In the genomic region with DNA sequence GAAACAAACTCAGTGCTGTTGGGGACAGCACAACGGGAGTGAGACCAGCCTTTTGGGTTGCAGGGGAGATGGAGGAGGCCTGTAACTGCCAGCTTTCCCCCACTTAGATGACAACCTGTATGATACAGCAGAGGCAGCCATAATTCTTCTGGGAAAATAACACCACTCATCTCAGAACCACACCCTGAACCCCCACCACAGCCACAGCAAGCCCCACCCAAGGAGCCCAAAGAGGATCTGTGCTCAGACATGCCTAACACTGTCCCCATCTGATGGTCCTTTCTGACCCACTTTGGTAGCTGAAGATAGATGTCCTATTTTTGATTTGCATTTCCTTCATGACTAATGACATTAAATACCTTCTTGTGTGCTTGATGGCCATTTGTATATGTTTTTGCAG, we compare ENCODE assay signal across 34 cellular contexts. TPM values are rescaled to one million over a fixed set of nuclear protein-coding genes. Genes with fewer than 3 reads are reported as not detected.
"Had no signal": no experiment of that assay in that cellular context is flagged by ENCODE, and none has a peak within 500 bp of the region (broad histone marks: within the 10 kb centered on the region; RNA-seq: fewer than 3 reads in every experiment).

No MANE protein-coding gene starts in this region.

- H3K4me3 ChIP-seq: ascending aorta, cardiac muscle cell had no signal

- DNase-seq: activated CD4-positive, alpha-beta memory T cell treated with anti-CD3 and anti-CD28 coated beads, Interleukin-2, amount 10 ng/mL, durations not matched to agents 7 days and 5 days; activated CD4-positive, alpha-beta T cell treated with anti-CD3 and anti-CD28 coated beads for 1 hour; activated CD4-positive, alpha-beta T cell treated with anti-CD3 and anti-CD28 coated beads for 36 hours; activated CD4-positive, alpha-beta T cell treated with anti-CD3 and anti-CD28 coated beads for 48 hours; activated CD4-positive, alpha-beta T cell treated with anti-CD3 and anti-CD28 coated beads, Interleukin-2, amount 10 ng/mL, durations not matched to agents 7 days and 5 days; activated CD4-positive, alpha-beta T cell treated with anti-CD3 and anti-CD28 coated beads, Interleukin-2, amount 50 U/mL, for 48 hours; activated CD4-positive, CD25-positive, alpha-beta regulatory T cell; activated CD8-positive, alpha-beta memory T cell treated with anti-CD3 and anti-CD28 coated beads for 24 hours; activated CD8-positive, alpha-beta memory T cell treated with anti-CD3 and anti-CD28 coated beads, Interleukin-2, amount 50 U/mL, for 4 hours; activated CD8-positive, alpha-beta T cell treated with anti-CD3 and anti-CD28 coated beads, Interleukin-2, amount 10 ng/mL, durations not matched to agents 7 days and 5 days; activated effector memory CD4-positive, alpha-beta T cell treated with Interleukin-2 at 50 U/mL for 16 hours; activated gamma-delta T cell; activated naive CD4-positive, alpha-beta T cell treated with anti-CD3 and anti-CD28 coated beads, Interleukin-2, amount 10 ng/mL, durations not matched to agents 7 days and 5 days; activated naive CD4-positive, alpha-beta T cell treated with Interleukin-2 at 50 U/mL for 16 hours; activated naive CD8-positive, alpha-beta T cell treated with anti-CD3 and anti-CD28 coated beads, Interleukin-2, amount 10 ng/mL, durations not matched to agents 7 days and 5 days; activated naive CD8-positive, alpha-beta T cell treated with anti-CD3 and anti-CD28 coated beads, Interleukin-2, amount 50 U/mL, for 24 hours; activated T-cell treated with anti-CD3 and anti-CD28 coated beads, Interleukin-2, amount 50 U/mL, for 24 hours; activated T-cell treated with anti-CD3 and anti-CD28 coated beads, Interleukin-2, amount 50 U/mL, for 48 hours; amygdala; anterior cingulate cortex; caudate nucleus; cerebellar nuclear complex; T-helper 1 cell; T-helper 2 cell; T-helper 9 cell; WERI-Rb-1 had no signal

- H3K9me3 ChIP-seq: ascending aorta had no signal

- FAIRE-seq: bronchial epithelial cell had no signal

- H3K27me3 ChIP-seq: ascending aorta, cardiac muscle cell had no signal

- H3K36me3 ChIP-seq: ascending aorta, cardiac muscle cell, WERI-Rb-1 had no signal

- H3K27ac ChIP-seq: ascending aorta, cardiac muscle cell, WERI-Rb-1 had no signal

- H3K4me1 ChIP-seq: ascending aorta had no signal

- ATAC-seq: activated CD4-positive, alpha-beta T cell treated with anti-CD3 and anti-CD28 coated beads for 36 hours; activated CD4-positive, CD25-positive, alpha-beta regulatory T cell treated with anti-CD3 and anti-CD28 coated beads, Interleukin-2, amount 50 U/mL, for 24 hours; activated CD8-positive, alpha-beta T cell treated with anti-CD3 and anti-CD28 coated beads, Interleukin-2, amount 10 ng/mL, durations not matched to agents 7 days and 5 days; activated naive CD8-positive, alpha-beta T cell treated with anti-CD3 and anti-CD28 coated beads, Interleukin-2, amount 50 U/mL, for 24 hours; WTC11 had no signal

RNA-seq across cellular contexts. Expression of a gene that starts 15.4 kb away (rescaled TPM):
- total RNA-seq: activated CD4-positive, alpha-beta memory T cell treated with anti-CD3 and anti-CD28 coated beads, Interleukin-2, amount 10 ng/mL, durations not matched to agents 7 days and 5 days; activated CD4-positive, alpha-beta T cell treated with anti-CD3 and anti-CD28 coated beads for 36 hours; activated CD4-positive, alpha-beta T cell treated with anti-CD3 and anti-CD28 coated beads, Interleukin-2, amount 10 ng/mL, durations not matched to agents 7 days and 5 days; activated CD8-positive, alpha-beta T cell treated with anti-CD3 and anti-CD28 coated beads, Interleukin-2, amount 10 ng/mL, durations not matched to agents 7 days and 5 days; activated naive CD8-positive, alpha-beta T cell treated with anti-CD3 and anti-CD28 coated beads, Interleukin-2, amount 10 ng/mL, durations not matched to agents 7 days and 5 days; activated T-helper 2 cell treated with anti-CD3 and anti-CD28 coated beads, Interferon-gamma antibody, Interleukin-2, Interleukin-4, amounts not matched to agents 10 μg/mL and 5 μg/mL and 100 μg/mL, durations not matched to agents 14 hours and 24 hours and 36 hours; ascending aorta; bronchial epithelial cell; cardiac muscle cell; chondrocyte; WTC11 had no signal
- polyA plus RNA-seq: adipose tissue, cardiac muscle cell had no signal

RNA-seq across cellular contexts. Expression of a gene that starts 38.0 kb away (rescaled TPM):
- total RNA-seq: activated CD4-positive, alpha-beta memory T cell treated with anti-CD3 and anti-CD28 coated beads, Interleukin-2, amount 10 ng/mL, durations not matched to agents 7 days and 5 days; activated CD4-positive, alpha-beta T cell treated with anti-CD3 and anti-CD28 coated beads for 36 hours; activated CD4-positive, alpha-beta T cell treated with anti-CD3 and anti-CD28 coated beads, Interleukin-2, amount 10 ng/mL, durations not matched to agents 7 days and 5 days; activated CD8-positive, alpha-beta T cell treated with anti-CD3 and anti-CD28 coated beads, Interleukin-2, amount 10 ng/mL, durations not matched to agents 7 days and 5 days; activated naive CD8-positive, alpha-beta T cell treated with anti-CD3 and anti-CD28 coated beads, Interleukin-2, amount 10 ng/mL, durations not matched to agents 7 days and 5 days; activated T-helper 2 cell treated with anti-CD3 and anti-CD28 coated beads, Interferon-gamma antibody, Interleukin-2, Interleukin-4, amounts not matched to agents 10 μg/mL and 5 μg/mL and 100 μg/mL, durations not matched to agents 14 hours and 24 hours and 36 hours; ascending aorta; bronchial epithelial cell; cardiac muscle cell; chondrocyte; WTC11 had no signal
- polyA plus RNA-seq: adipose tissue, cardiac muscle cell had no signal
